In the genomic region with DNA sequence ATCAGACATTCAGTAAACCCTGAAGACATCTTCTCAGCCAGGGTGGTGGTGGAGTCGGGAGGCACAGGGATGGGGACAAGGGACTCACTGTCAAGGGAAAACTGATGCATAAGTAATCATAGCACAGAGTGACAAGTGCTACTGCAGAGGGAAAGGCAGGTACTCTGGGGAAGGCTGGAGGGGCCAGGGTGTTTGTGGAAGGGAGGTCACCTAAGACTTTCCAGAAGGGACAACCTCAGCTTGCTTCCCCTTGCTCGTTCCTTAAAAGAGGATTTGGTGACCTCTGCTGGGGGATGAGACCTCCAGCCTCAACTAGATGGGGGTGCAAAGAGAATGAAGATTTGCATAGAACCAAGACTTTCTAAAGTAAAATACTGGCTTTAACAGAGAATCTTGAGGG, we compare ENCODE assay signal across 16 cellular contexts.
DNase-seq lines count a peak whose midpoint lies in the region; ATAC-seq and TF ChIP-seq lines count a peak whose summit lies in the region.
"Had no signal": no experiment of that assay in that cellular context is flagged by ENCODE, and none has a peak within 500 bp of the region (broad histone marks: within the 10 kb centered on the region; RNA-seq: fewer than 3 reads in every experiment).

No MANE protein-coding gene starts in this region.

- no peak for ATAC-seq in HG02571 (IDR thresholded peaks at IDR 0.05; ENCODE audit: unreplicated experiment)

- H3K27ac ChIP-seq in HEK293 (ENCODE audit: extremely low read depth, low read depth, low read length) (no peak overlapping the region), right atrium auricular region (no peak overlapping the region), SJCRH30 (no peak overlapping the region)
- H3K27ac ChIP-seq: BLaER1, Peyer's patch had no signal

- H3K9me3 ChIP-seq in HEK293 (ENCODE audit: control insufficient read depth, insufficient read depth, low read depth, low read length): no peaks in the 10 kb centered on the region
- H3K9me3 ChIP-seq in right atrium auricular region: no peaks in the 10 kb centered on the region
- no peaks in the 10 kb centered on the region for H3K9me3 ChIP-seq in SJCRH30 (replicated peaks)
- H3K9me3 ChIP-seq: BLaER1, Peyer's patch had no signal

- DNase-seq in AG10803 (ENCODE audit: low read depth) (no peak), amniotic epithelial cell (ENCODE audit: low read depth) (peak; percentile 46), right atrium auricular region (ENCODE audit: low spot score) (peak; percentile 13), SJCRH30 (no peak), HuH-7 (ENCODE audit: low spot score) (no peak)
- no peak for DNase-seq in activated CD4-positive, alpha-beta T cell treated with anti-CD3 and anti-CD28 coated beads, Interleukin-2, amount 10 ng/mL, durations not matched to agents 24 days and 14 days
- DNase-seq: activated CD4-positive, alpha-beta T cell treated with anti-CD3 and anti-CD28 coated beads, Interleukin-2, amount 50 U/mL, for 4 hours; GF-D8; HCEC 1CT; Peyer's patch; T-helper 9 cell had no signal

- CTCF ChIA-PET in HEK293 (lab: Yijun Ruan, JAX): interaction anchor here (0.6 to 2.0 kb wide), 5 partner anchors 8 to 1780 kb away, joined by 3 to 9 read pairs (median 3); no protein-coding TSS in a partner anchor

- intact Hi-C loops in activated CD4-positive, alpha-beta T cell treated with anti-CD3 and anti-CD28 coated beads, Interleukin-2, amount 10 ng/mL, durations not matched to agents 24 days and 14 days (cut with micrococcal nuclease): no loop called here

- POLR2A ChIA-PET in HEK293 (lab: Yijun Ruan, JAX): no interaction called here

- H3K36me3 Mint-ChIP-seq in activated CD4-positive, alpha-beta T cell treated with anti-CD3 and anti-CD28 coated beads, Interleukin-2, amount 10 ng/mL, durations not matched to agents 24 days and 14 days (ENCODE audit: low read depth): no peaks in the 10 kb centered on the region

- no peaks in the 10 kb centered on the region for H3K36me3 ChIP-seq in HEK293 (ENCODE audit: control insufficient read depth in 2 of 2, insufficient read depth in 1 of 2, low read length in 2 of 2)
- no peaks in the 10 kb centered on the region for H3K36me3 ChIP-seq in right atrium auricular region
- no peaks in the 10 kb centered on the region for H3K36me3 ChIP-seq in SJCRH30
- H3K36me3 ChIP-seq: BLaER1, Peyer's patch had no signal

- no peaks in the 10 kb centered on the region for H3K9me3 Mint-ChIP-seq in activated CD4-positive, alpha-beta T cell treated with anti-CD3 and anti-CD28 coated beads, Interleukin-2, amount 10 ng/mL, durations not matched to agents 24 days and 14 days
- H3K9me3 Mint-ChIP-seq: neural crest cell; stimulated activated naive CD8-positive, alpha-beta T cell treated with anti-CD3 and anti-CD28 coated beads, Interleukin-15, Interleukin-2, amounts not matched to agents 100 ng/mL and 50 ng/mL, for 24 hours had no signal

- H3K27me3 ChIP-seq in right atrium auricular region (no peaks in the 10 kb centered on the region), SJCRH30 (peaks cover 10% of the 10 kb centered on the region)
- H3K27me3 ChIP-seq: BLaER1, Peyer's patch had no signal

- H3K27me3 Mint-ChIP-seq in activated CD4-positive, alpha-beta T cell treated with anti-CD3 and anti-CD28 coated beads, Interleukin-2, amount 10 ng/mL, durations not matched to agents 24 days and 14 days: no peaks in the 10 kb centered on the region

- H3K27ac Mint-ChIP-seq in activated CD4-positive, alpha-beta T cell treated with anti-CD3 and anti-CD28 coated beads, Interleukin-2, amount 10 ng/mL, durations not matched to agents 24 days and 14 days: no peak overlapping the region
- H3K27ac Mint-ChIP-seq: stimulated activated naive CD8-positive, alpha-beta T cell treated with anti-CD3 and anti-CD28 coated beads, Interleukin-15, Interleukin-2, amounts not matched to agents 100 ng/mL and 50 ng/mL, for 24 hours had no signal

- TF ChIP-seq CTCF in AG10803 (conservative IDR thresholded peaks at IDR 0.05; ENCODE audit: low read length): peak; percentile 25; the same call in 1 of the 2 replicates
- no peak; the same call in 1 of the 2 replicates for TF ChIP-seq CTCF in HEK293 (tag by site-specific recombination; IDR thresholded peaks at IDR 0.05)
- TF ChIP-seq CTCF in right atrium auricular region (IDR thresholded peaks at IDR 0.05): peak in 1 of 2 donors; percentile 26

- H3K4me1 ChIP-seq in HEK293 (ENCODE audit: control insufficient read depth, insufficient read depth, low read length) (peaks cover 25% of the 10 kb centered on the region), right atrium auricular region (peaks cover 0 to 7% of the 10 kb centered on the region in 2 donors), SJCRH30 (no peaks in the 10 kb centered on the region; the same call in 1 of the 2 replicates)
- H3K4me1 ChIP-seq: BLaER1, Peyer's patch had no signal

- no peaks in the 10 kb centered on the region for H3K4me1 Mint-ChIP-seq in activated CD4-positive, alpha-beta T cell treated with anti-CD3 and anti-CD28 coated beads, Interleukin-2, amount 10 ng/mL, durations not matched to agents 24 days and 14 days

- H3K4me3 ChIP-seq in AG10803 (ENCODE audit: low read length): no peak overlapping the region
- no peak overlapping the region for H3K4me3 ChIP-seq in HEK293 (ENCODE audit: low read depth, low read length)
- H3K4me3 ChIP-seq in right atrium auricular region: no peak overlapping the region
- H3K4me3 ChIP-seq in SJCRH30: no peak overlapping the region
- H3K4me3 ChIP-seq: BLaER1, Peyer's patch had no signal

- no peak overlapping the region for H3K4me3 Mint-ChIP-seq in activated CD4-positive, alpha-beta T cell treated with anti-CD3 and anti-CD28 coated beads, Interleukin-2, amount 10 ng/mL, durations not matched to agents 24 days and 14 days
- H3K4me3 Mint-ChIP-seq: neural crest cell; stimulated activated naive CD8-positive, alpha-beta T cell treated with anti-CD3 and anti-CD28 coated beads, Interleukin-15, Interleukin-2, amounts not matched to agents 100 ng/mL and 50 ng/mL, for 24 hours had no signal

TF ChIP-seq in HEK293, 187 proteins besides CTCF, POLR2A, EP300 and RAD21:
- TF ChIP-seq ZNF654 (tag by site-specific recombination; IDR thresholded peaks at IDR 0.05; ENCODE audit: low read depth) (peak; percentile 19; the same call in 1 of the 2 replicates), ZNF184 (tag by site-specific recombination; IDR thresholded peaks at IDR 0.05) (no peak)

Comparison
In these comparisons a context has a peak if more than half of its experiments do, and no peak if none do; other contexts are left out.
1. DNase-seq: peak in amniotic epithelial cell (single experiment) and right atrium auricular region (single experiment); none in AG10803 (single experiment), SJCRH30 (0 of 2), activated CD4-positive, alpha-beta T cell treated with anti-CD3 and anti-CD28 coated beads, Interleukin-2, amount 10 ng/mL, durations not matched to agents 24 days and 14 days (single experiment) and HuH-7 (single experiment).